Comparison of ENCODE assay signal across 8 cellular contexts in genomic region chr3:27681249-27681748, GRCh38. TPM values are rescaled to one million over a fixed set of nuclear protein-coding genes. Genes with fewer than 3 reads are reported as not detected.
DNase-seq lines count a peak whose midpoint lies in the region; ATAC-seq, FAIRE-seq and TF ChIP-seq lines count a peak whose summit lies in the region.

No MANE protein-coding gene starts in this region.

- H3K9ac ChIP-seq in HUES6 (ENCODE audit: low read length) (peak overlapping the region; percentile 41), K562 (ENCODE audit: insufficient read depth in 1 of 2, low read depth in 2 of 2, low read length in 2 of 2) (no peak overlapping the region)

- in situ Hi-C loops in Panc1 (cut with HindIII; ENCODE audit: low pct_unique_long_range_greater_than_20kb, low sequenced_read_pairs) (no loop called here), K562 (cut with MboI) (no loop called here)

- H2AFZ ChIP-seq in K562 (ENCODE audit: low read depth, low read length): peak overlapping the region; percentile 33; the same call in 1 of the 2 replicates

- peak in 1 of 2 experiments; percentile 42; a peak in 3 of 4 replicates for TF ChIP-seq RAD21 in K562 (CRISPR knock-in tag; conservative IDR thresholded peaks at IDR 0.05 in 1 of 2, IDR thresholded peaks at IDR 0.05 in 1 of 2)

- peak overlapping the region; percentile 65 for H3K27ac ChIP-seq in HUES6 (ENCODE audit: low read depth, low read length)
- H3K27ac ChIP-seq in Panc1 (ENCODE audit: low read length): peak overlapping the region; percentile 94
- no peak overlapping the region for H3K27ac ChIP-seq in K562 (ENCODE audit: extremely low read depth, low read depth, low read length)
- H3K27ac ChIP-seq in small intestine (ENCODE audit: low read depth in 1 of 2, low read length in 1 of 2): no peak overlapping the region

- H3K9me3 ChIP-seq in HUES6 (ENCODE audit: control insufficient read depth, insufficient read depth, low read depth, low read length) (no peaks in the 10 kb centered on the region), Panc1 (ENCODE audit: control insufficient read depth, insufficient read depth, low read depth, low read length) (no peaks in the 10 kb centered on the region), K562 (replicated peaks; ENCODE audit: control insufficient read depth, insufficient read depth, low read depth, low read length) (no peaks in the 10 kb centered on the region), small intestine (ENCODE audit: control insufficient read depth, low read depth) (no peaks in the 10 kb centered on the region)

- ATAC-seq in GM21576 (IDR thresholded peaks at IDR 0.05; ENCODE audit: unreplicated experiment) (peak; percentile 61), Panc1 (peak; percentile 70), K562 (peak; percentile 75)

- CTCF ChIA-PET in Panc1 (lab: Charles Lee) (interaction anchor here (0.6 to 1.0 kb wide), 9 partner anchors 14 to 1754 kb away, joined by 3 to 11 read pairs (median 4); no protein-coding TSS in a partner anchor), K562 (lab: Yijun Ruan, JAX; ENCODE audit: low intra/inter-chr PET ratio) (interaction anchor here (0.7 kb wide), 1 partner anchor 370 kb away, joined by 6 read pairs; no protein-coding TSS in a partner anchor)

- H3K36me3 ChIP-seq in HUES6 (ENCODE audit: control insufficient read depth, insufficient read depth, low read length) (no peaks in the 10 kb centered on the region), Panc1 (ENCODE audit: control insufficient read depth, insufficient read depth, low read length) (no peaks in the 10 kb centered on the region), K562 (ENCODE audit: control insufficient read depth, insufficient read depth, low read length) (no peaks in the 10 kb centered on the region), small intestine (ENCODE audit: control insufficient read depth in 2 of 2, insufficient read depth in 2 of 2, low read length in 2 of 2) (no peaks in the 10 kb centered on the region)

- POLR2A ChIA-PET in Panc1 (lab: Charles Lee) (no interaction called here), K562 (lab: Yijun Ruan, JAX) (no interaction called here)

- FAIRE-seq in K562 (lab: Jason Lieb, UNC): no peak
- FAIRE-seq in small intestine (lab: Jason Lieb, UNC): no peak

- H3K4me2 ChIP-seq in K562 (ENCODE audit: insufficient read depth, low read length): no peak overlapping the region

- H3K27me3 ChIP-seq in HUES6 (ENCODE audit: control insufficient read depth, insufficient read depth, low read length) (no peaks in the 10 kb centered on the region), Panc1 (ENCODE audit: control insufficient read depth, insufficient read depth, low read length) (no peaks in the 10 kb centered on the region), K562 (ENCODE audit: control insufficient read depth in 2 of 2, insufficient read depth in 2 of 2, low read length in 2 of 2) (no peaks in the 10 kb centered on the region), small intestine (ENCODE audit: control insufficient read depth in 2 of 2, insufficient read depth in 2 of 2, low read length in 2 of 2) (no peaks in the 10 kb centered on the region)

- H3K4me1 ChIP-seq in HUES6 (ENCODE audit: control insufficient read depth, insufficient read depth, low read length): peaks cover 9% of the 10 kb centered on the region
- H3K4me1 ChIP-seq in Panc1 (ENCODE audit: control insufficient read depth, insufficient read depth, low read length): peaks cover 19% of the 10 kb centered on the region
- H3K4me1 ChIP-seq in K562 (replicated peaks in 1 of 2; ENCODE audit: control insufficient read depth in 2 of 2, insufficient read depth in 2 of 2, low read length in 2 of 2): no peaks in the 10 kb centered on the region
- no peaks in the 10 kb centered on the region for H3K4me1 ChIP-seq in small intestine (ENCODE audit: control insufficient read depth in 2 of 2, insufficient read depth in 1 of 2, low read depth in 1 of 2, low read length in 1 of 2)

- peak; percentile 36 for DNase-seq in activated CD8-positive, alpha-beta memory T cell treated with anti-CD3 and anti-CD28 coated beads, Interleukin-2, amount 50 U/mL, for 4 hours
- DNase-seq in activated CD8-positive, alpha-beta memory T cell treated with anti-CD3 and anti-CD28 coated beads for 24 hours: no peak
- DNase-seq in Panc1 (ENCODE audit: low read depth, low spot score) (peak; percentile 66), K562 (ENCODE audit: extremely low read depth in 1 of 4, low spot score in 3 of 4) (peak; percentile 28 to 51 (median 32)), iPS DF 4.7 (ENCODE audit: extremely low read depth, low spot score) (peak; percentile 53), small intestine (peak; percentile 86)

- H4K20me1 ChIP-seq in K562 (replicated peaks; ENCODE audit: control insufficient read depth, insufficient read depth, low read length): no peaks in the 10 kb centered on the region

- no peaks in the 10 kb centered on the region for H3K79me2 ChIP-seq in K562 (ENCODE audit: control insufficient read depth, insufficient read depth, low read length)

- TF ChIP-seq EP300 in K562 (IDR thresholded peaks at IDR 0.05; ENCODE audit: low read length): no peak

- TF ChIP-seq CTCF in Panc1 (IDR thresholded peaks at IDR 0.05): peak; percentile 68
- TF ChIP-seq CTCF in K562 (IDR thresholded peaks at IDR 0.05 in 2 of 3, conservative IDR thresholded peaks at IDR 0.05 in 1 of 3; ENCODE audit: insufficient read depth in 2 of 3, low read depth in 1 of 3, low read length in 3 of 3): peak; percentile 14 to 67 (median 49); a peak in 5 of 6 replicates

- no TSS peak for BruUV-seq in Panc1 (replicated peaks; lab: Mats Ljungman, UMichigan)
- BruUV-seq in K562 (replicated peaks; lab: Mats Ljungman, UMichigan): no TSS peak

- 4% methylated on average over 6 of the region's 6 CpGs for WGBS in K562 (ENCODE audit: insufficient coverage, low coverage, missing lambda C conversion rate)
- WGBS in small intestine, 3 donors: 9 to 29% (median 18%) methylated on average over 6 of the region's 6 CpGs

- H3K4me3 ChIP-seq in HUES6 (ENCODE audit: low read depth, low read length) (peak overlapping the region; percentile 40), Panc1 (ENCODE audit: low read depth in 2 of 2, low read length in 2 of 2) (peak overlapping the region in 1 of 2 experiments; percentile 31; a peak in 1 of 4 replicates), K562 (no peak overlapping the region), small intestine (ENCODE audit: low read depth in 1 of 2, low read length in 2 of 2) (no peak overlapping the region)

- no peaks in the 10 kb centered on the region for H3K9me1 ChIP-seq in K562 (ENCODE audit: control insufficient read depth, insufficient read depth, low read length)

- TF ChIP-seq POLR2A in K562 (conservative IDR thresholded peaks at IDR 0.05): no peak

- intact Hi-C loops in Panc1 (cut with micrococcal nuclease; ENCODE audit: unreplicated experiment): loop anchor here (5.0 to 10.0 kb wide), 2 partner anchors 146 to 199 kb away; partner anchors contain the start of gene SLC4A7
- intact Hi-C loops in K562 (cut with micrococcal nuclease): loop anchor here (2.0 kb wide), 1 partner anchor 546 kb away; no protein-coding TSS in a partner anchor

TF ChIP-seq in K562, 482 proteins besides CTCF, POLR2A, EP300 and RAD21 (continues in another document):
- TF ChIP-seq CEBPB (tag; IDR thresholded peaks at IDR 0.05) (peak; percentile 75), TOE1 (IDR thresholded peaks at IDR 0.05; ENCODE audit: borderline replicate concordance) (peak; percentile 81; the same call in 1 of the 2 replicates), TOE1 (CRISPR knock-in tag; IDR thresholded peaks at IDR 0.05; ENCODE audit: borderline replicate concordance, low read depth) (no peak)
- TF ChIP-seq, protein P1, sequence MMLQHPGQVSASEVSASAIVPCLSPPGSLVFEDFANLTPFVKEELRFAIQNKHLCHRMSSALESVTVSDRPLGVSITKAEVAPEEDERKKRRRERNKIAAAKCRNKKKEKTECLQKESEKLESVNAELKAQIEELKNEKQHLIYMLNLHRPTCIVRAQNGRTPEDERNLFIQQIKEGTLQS (IDR thresholded peaks at IDR 0.05): peak; percentile 72
- TF ChIP-seq, protein P1 (CRISPR knock-in tag; conservative IDR thresholded peaks at IDR 0.05): no peak
- TF ChIP-seq, protein P2, sequence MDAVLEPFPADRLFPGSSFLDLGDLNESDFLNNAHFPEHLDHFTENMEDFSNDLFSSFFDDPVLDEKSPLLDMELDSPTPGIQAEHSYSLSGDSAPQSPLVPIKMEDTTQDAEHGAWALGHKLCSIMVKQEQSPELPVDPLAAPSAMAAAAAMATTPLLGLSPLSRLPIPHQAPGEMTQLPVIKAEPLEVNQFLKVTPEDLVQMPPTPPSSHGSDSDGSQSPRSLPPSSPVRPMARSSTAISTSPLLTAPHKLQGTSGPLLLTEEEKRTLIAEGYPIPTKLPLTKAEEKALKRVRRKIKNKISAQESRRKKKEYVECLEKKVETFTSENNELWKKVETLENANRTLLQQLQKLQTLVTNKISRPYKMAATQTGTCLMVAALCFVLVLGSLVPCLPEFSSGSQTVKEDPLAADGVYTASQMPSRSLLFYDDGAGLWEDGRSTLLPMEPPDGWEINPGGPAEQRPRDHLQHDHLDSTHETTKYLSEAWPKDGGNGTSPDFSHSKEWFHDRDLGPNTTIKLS (IDR thresholded peaks at IDR 0.05; ENCODE audit: borderline replicate concordance, low read depth): no peak

RNA-seq across cellular contexts. Expression of gene EOMES, which starts 40.8 kb away (rescaled TPM):
- total RNA-seq in Panc1 (2021; ENCODE audit: unreplicated experiment) (2.5 TPM), K562 (2014; rRNA removed) (not detected in 2 replicates), K562 (2014; rRNA removed; fragmentation: Illumina TruSeq; extraction: Trizol) (not detected in 2 replicates), K562 (2015; rRNA removed; fragmentation: Illumina TruSeq; extraction: Trizol) (not detected in 2 replicates), K562 (2021) (0.07 TPM in 1 of 2 replicates, not detected in the other)
- 1.6 TPM for polyA plus RNA-seq in Panc1 (2012; ENCODE audit: insufficient read length)
- not detected in 2 replicates for total RNA-seq in K562 (2011; cell fraction: chromatin; rRNA removed; ENCODE audit: low replicate concordance)
- total RNA-seq in K562 (2011; cell fraction: nucleolus; rRNA removed): not detected in 2 replicates
- total RNA-seq in K562 (2011; cell fraction: nucleoplasm; rRNA removed): not detected in 2 replicates
- polyA plus RNA-seq in K562 (2011; rRNA removed) (not detected in 2 replicates), K562 (2014; fragmentation: Illumina TruSeq; extraction: Trizol) (not detected in 2 replicates), K562 (2014; fragmentation: Nextera tagmentation; extraction: Ambion mirVana) (not detected), K562 (2014; rRNA removed) (not detected in 2 replicates), small intestine (under 1 TPM in 1 of 3 donors, not detected in 2; 0.13 TPM)
- not detected in 2 replicates for polyA plus RNA-seq in K562 (2011; cell fraction: cytosol; rRNA removed)
- polyA plus RNA-seq in K562 (2011; cell fraction: nucleus; rRNA removed): not detected in 2 replicates
- not detected in 2 replicates for polyA plus RNA-seq in K562 (2012)
- not detected in 2 replicates for polyA minus RNA-seq in K562 (2011; rRNA and poly(A)+ RNA removed)
- polyA minus RNA-seq in K562 (2011; cell fraction: cytosol; rRNA and poly(A)+ RNA removed): not detected in 2 replicates
- polyA minus RNA-seq in K562 (2011; cell fraction: nucleus; rRNA and poly(A)+ RNA removed): not detected in 2 replicates

Comparison
In these comparisons a context has a peak if more than half of its experiments do, and no peak if none do; other contexts are left out.
1. H3K27ac ChIP-seq: peak in HUES6 (single experiment) and Panc1 (single experiment); none in K562 (single experiment) and small intestine (0 of 2).
2. Peak in every context shown above with its lines, with median percentiles within 50 percentile points of each other: ATAC-seq.